7 cellular contexts compared by ENCODE assay signal in genomic region chr19:57823608-57824007, GRCh38. TPM values are rescaled to one million over a fixed set of nuclear protein-coding genes. Genes with fewer than 3 reads are reported as not detected.
DNase-seq lines count a peak whose midpoint lies in the region; ATAC-seq and TF ChIP-seq lines count a peak whose summit lies in the region.
"Not testable (repeated sequence)": the region's sequence is repeated elsewhere in the genome, so short reads cannot be mapped to it uniquely, and the experiment has no call there.

No MANE protein-coding gene starts in this region.

- H3K9me2 ChIP-seq in Karpas-422 (replicated peaks; ENCODE audit: insufficient read depth, low read length), result not testable (repeated sequence)

- POLR2A ChIA-PET in WTC11 (lab: Charles Lee); naive thymus-derived CD8-positive, alpha-beta T cell (lab: Charles Lee): not testable (repeated sequence)

- 85 to 100% methylated on average over 2 to 4 of the region's 4 CpGs for WGBS in endodermal cell (ENCODE audit: insufficient coverage in 1 of 2, insufficient read length in 1 of 2), 2 experiments

- CTCF ChIA-PET in Calu3 (lab: Charles Lee); WTC11 (lab: Charles Lee): not testable (repeated sequence)

- H3K27ac ChIP-seq in Karpas-422 (ENCODE audit: low read length), result peak overlapping the region; percentile 45; the same call in 1 of the 2 replicates
- not testable (repeated sequence) for H3K27ac ChIP-seq in endodermal cell (ENCODE audit: low read depth, low read length)

- not testable (repeated sequence) for H3K9me3 ChIP-seq in Karpas-422 (ENCODE audit: low read length); endodermal cell (ENCODE audit: control insufficient read depth, low read length)

- intact Hi-C loops in Calu3 (cut with micrococcal nuclease; ENCODE audit: unreplicated experiment), result not testable (repeated sequence)

- BruUV-seq in Calu3 (replicated peaks; lab: Mats Ljungman, UMichigan), result not testable (repeated sequence)

- H3K79me2 ChIP-seq in Karpas-422 (ENCODE audit: low read length), result peaks cover 96% of the 10 kb centered on the region

- H3K4me3 Mint-ChIP-seq in Calu3 (ENCODE audit: low read depth, unreplicated experiment), result peak overlapping the region; percentile 39
- not testable (repeated sequence) for H3K4me3 Mint-ChIP-seq in WTC11
- peak overlapping the region; percentile 30 for H3K4me3 Mint-ChIP-seq in activated naive CD4-positive, alpha-beta T cell treated with anti-CD3 and anti-CD28 coated beads, Interleukin-2, amount 50 U/mL, for 24 hours
- peak overlapping the region; percentile 39 for H3K4me3 Mint-ChIP-seq in endodermal cell
- peak overlapping the region in 1 of 10 donors; percentile 41 for H3K4me3 Mint-ChIP-seq in naive thymus-derived CD8-positive, alpha-beta T cell
- H3K4me3 Mint-ChIP-seq in stimulated activated naive B cell treated with anti-CD40 and anti-IgM and Interleukin-4, amounts not matched to agents 10 μg/mL and 1 μg/mL and 100 μg/mL, for 72 hours, result peak overlapping the region in 1 of 2 donors; percentile 14

- not testable (repeated sequence) for H4K20me1 ChIP-seq in Karpas-422 (ENCODE audit: insufficient read depth, low read depth, low read length)

- not testable (repeated sequence) for TF ChIP-seq CTCF in Calu3 (IDR thresholded peaks at IDR 0.05; ENCODE audit: unreplicated experiment); WTC11 (IDR thresholded peaks at IDR 0.05); endodermal cell (conservative IDR thresholded peaks at IDR 0.05)

- H3K36me3 Mint-ChIP-seq in Calu3 (ENCODE audit: insufficient read depth, unreplicated experiment), result peaks cover 63% of the 10 kb centered on the region
- H3K36me3 Mint-ChIP-seq in WTC11, result peaks cover 20% of the 10 kb centered on the region
- peaks cover 27% of the 10 kb centered on the region for H3K36me3 Mint-ChIP-seq in activated naive CD4-positive, alpha-beta T cell treated with anti-CD3 and anti-CD28 coated beads, Interleukin-2, amount 50 U/mL, for 24 hours
- peaks cover 46% of the 10 kb centered on the region for H3K36me3 Mint-ChIP-seq in endodermal cell (ENCODE audit: low read depth)
- H3K36me3 Mint-ChIP-seq in naive thymus-derived CD8-positive, alpha-beta T cell, result peaks cover 0 to 35% (median 12%) of the 10 kb centered on the region in 3 donors
- peaks cover 37 to 46% of the 10 kb centered on the region in 2 donors for H3K36me3 Mint-ChIP-seq in stimulated activated naive B cell treated with anti-CD40 and anti-IgM and Interleukin-4, amounts not matched to agents 10 μg/mL and 1 μg/mL and 100 μg/mL, for 72 hours

- H3K4me1 Mint-ChIP-seq in Calu3 (ENCODE audit: low read depth, unreplicated experiment), result peaks cover 50% of the 10 kb centered on the region
- peaks cover 40% of the 10 kb centered on the region for H3K4me1 Mint-ChIP-seq in WTC11
- peaks cover 66% of the 10 kb centered on the region for H3K4me1 Mint-ChIP-seq in activated naive CD4-positive, alpha-beta T cell treated with anti-CD3 and anti-CD28 coated beads, Interleukin-2, amount 50 U/mL, for 24 hours
- H3K4me1 Mint-ChIP-seq in endodermal cell, result peaks cover 43% of the 10 kb centered on the region
- H3K4me1 Mint-ChIP-seq in naive thymus-derived CD8-positive, alpha-beta T cell, result peaks cover 39 to 67% (median 58%) of the 10 kb centered on the region in 4 donors
- H3K4me1 Mint-ChIP-seq in stimulated activated naive B cell treated with anti-CD40 and anti-IgM and Interleukin-4, amounts not matched to agents 10 μg/mL and 1 μg/mL and 100 μg/mL, for 72 hours, result peaks cover 33 to 56% of the 10 kb centered on the region in 2 donors

- H3K36me3 ChIP-seq in Karpas-422 (ENCODE audit: insufficient read depth, low read length) (peaks cover 65% of the 10 kb centered on the region), endodermal cell (ENCODE audit: control insufficient read depth, insufficient read depth, low read length) (peaks cover 44% of the 10 kb centered on the region)

- H3K4me3 ChIP-seq in Karpas-422 (ENCODE audit: low read length), result not testable (repeated sequence)
- peak overlapping the region; percentile 69 for H3K4me3 ChIP-seq in endodermal cell (ENCODE audit: low read length)

- not testable (repeated sequence) for H2AFZ ChIP-seq in Karpas-422 (ENCODE audit: low read length)

- H3K9ac ChIP-seq in Karpas-422 (ENCODE audit: low read length); endodermal cell (ENCODE audit: extremely low read depth, low read length, poor library complexity, severe bottlenecking): not testable (repeated sequence)

- not testable (repeated sequence) for H3K27me3 Mint-ChIP-seq in Calu3 (ENCODE audit: unreplicated experiment); WTC11 (ENCODE audit: low read depth); activated naive CD4-positive, alpha-beta T cell treated with anti-CD3 and anti-CD28 coated beads, Interleukin-2, amount 50 U/mL, for 24 hours; endodermal cell (ENCODE audit: insufficient read depth); naive thymus-derived CD8-positive, alpha-beta T cell; stimulated activated naive B cell treated with anti-CD40 and anti-IgM and Interleukin-4, amounts not matched to agents 10 μg/mL and 1 μg/mL and 100 μg/mL, for 72 hours

- H3K27me3 ChIP-seq in Karpas-422 (ENCODE audit: low read length); endodermal cell (ENCODE audit: control insufficient read depth, insufficient read depth, low read length, poor library complexity, severe bottlenecking): not testable (repeated sequence)

- peaks cover 42% of the 10 kb centered on the region for H3K4me1 ChIP-seq in Karpas-422 (ENCODE audit: low read length)
- not testable (repeated sequence) for H3K4me1 ChIP-seq in endodermal cell (ENCODE audit: control insufficient read depth, insufficient read depth, low read length)

- not testable (repeated sequence) for H3K4me2 ChIP-seq in Karpas-422 (ENCODE audit: low read depth, low read length, poor library complexity, severe bottlenecking)

- DNase-seq in Calu3; Karpas-422; WTC11 (ENCODE audit: low spot score); endodermal cell; naive thymus-derived CD8-positive, alpha-beta T cell; stimulated activated naive B cell treated with anti-CD40 and anti-IgM and Interleukin-4, amounts not matched to agents 10 μg/mL and 1 μg/mL and 100 μg/mL, for 72 hours: not testable (repeated sequence)

- not testable (repeated sequence) for H3K9me3 Mint-ChIP-seq in Calu3 (ENCODE audit: low read depth, unreplicated experiment); WTC11; activated naive CD4-positive, alpha-beta T cell treated with anti-CD3 and anti-CD28 coated beads, Interleukin-2, amount 50 U/mL, for 24 hours; endodermal cell; naive thymus-derived CD8-positive, alpha-beta T cell; stimulated activated naive B cell treated with anti-CD40 and anti-IgM and Interleukin-4, amounts not matched to agents 10 μg/mL and 1 μg/mL and 100 μg/mL, for 72 hours

- not testable (repeated sequence) for ATAC-seq in WTC11; naive thymus-derived CD8-positive, alpha-beta T cell; stimulated activated naive B cell treated with anti-CD40 and anti-IgM and Interleukin-4, amounts not matched to agents 10 μg/mL and 1 μg/mL and 100 μg/mL, for 72 hours (replicated peaks)

- not testable (repeated sequence) for H3K27ac Mint-ChIP-seq in Calu3 (ENCODE audit: unreplicated experiment)
- H3K27ac Mint-ChIP-seq in WTC11, result peak overlapping the region; percentile 72
- H3K27ac Mint-ChIP-seq in activated naive CD4-positive, alpha-beta T cell treated with anti-CD3 and anti-CD28 coated beads, Interleukin-2, amount 50 U/mL, for 24 hours, result peak overlapping the region; percentile 55
- H3K27ac Mint-ChIP-seq in endodermal cell, result peak overlapping the region; percentile 84
- peak overlapping the region in 9 of 10 donors; percentile 10 to 75 (median 27) for H3K27ac Mint-ChIP-seq in naive thymus-derived CD8-positive, alpha-beta T cell
- H3K27ac Mint-ChIP-seq in stimulated activated naive B cell treated with anti-CD40 and anti-IgM and Interleukin-4, amounts not matched to agents 10 μg/mL and 1 μg/mL and 100 μg/mL, for 72 hours, result peak overlapping the region; percentile 87

RNA-seq across cellular contexts. Expression of gene ZNF587B, which starts 6.5 kb away (rescaled TPM):
- total RNA-seq in Calu3 (2022), result 31.1 and 31.6 TPM in 2 replicates
- total RNA-seq in Karpas-422 (2014; rRNA removed; shearing (Covaris generic); ENCODE audit: low replicate concordance), result 16.3 and 20.1 TPM in 2 replicates
- total RNA-seq in WTC11 (2021), result 39.9 to 43.2 TPM (median 41.7 TPM) in 3 replicates
- total RNA-seq in endodermal cell, result 10 to 100 TPM; 37.0 to 39.9 TPM
- 9.2 TPM for polyA plus RNA-seq in endodermal cell (2013, experiment 1 of 2)
- polyA plus RNA-seq in endodermal cell (2013, experiment 2 of 2), result 8.9 TPM
- 10 to 100 TPM; 29.1 to 29.9 TPM for total RNA-seq in naive thymus-derived CD8-positive, alpha-beta T cell
- 1 to 10 TPM in 1 of 3 donors, under 1 TPM in 2; 0.27 to 1.3 (median 0.76) TPM for polyA plus RNA-seq in naive thymus-derived CD8-positive, alpha-beta T cell

RNA-seq across cellular contexts. Expression of gene ZNF552, which starts 8.9 kb away (rescaled TPM):
- total RNA-seq in Calu3 (2022) (24.0 and 24.8 TPM in 2 replicates), WTC11 (2021) (9.0 to 13.1 TPM (median 9.3 TPM) in 3 replicates), endodermal cell (10 to 100 TPM; 17.4 to 18.8 TPM)
- total RNA-seq in Karpas-422 (2014; rRNA removed; shearing (Covaris generic); ENCODE audit: low replicate concordance), result 17.7 and 20.3 TPM in 2 replicates
- polyA plus RNA-seq in endodermal cell (2013, experiment 1 of 2), result 4.9 TPM
- 6.5 TPM for polyA plus RNA-seq in endodermal cell (2013, experiment 2 of 2)
- 10 to 100 TPM; 17.3 to 21.8 TPM for total RNA-seq in naive thymus-derived CD8-positive, alpha-beta T cell
- 10 to 100 TPM in 1 of 3 donors, 1 to 10 TPM in 2; 6.4 to 12.4 (median 7.4) TPM for polyA plus RNA-seq in naive thymus-derived CD8-positive, alpha-beta T cell

RNA-seq across cellular contexts. Expression of gene ZNF587, which starts 26.1 kb away (rescaled TPM):
- total RNA-seq in Calu3 (2022) (111 and 113 TPM in 2 replicates), WTC11 (2021) (46.6 to 57.0 TPM (median 47.0 TPM) in 3 replicates), endodermal cell (10 to 100 TPM; 64.1 to 98.1 TPM)
- 22.2 and 36.4 TPM in 2 replicates for total RNA-seq in Karpas-422 (2014; rRNA removed; shearing (Covaris generic); ENCODE audit: low replicate concordance)
- polyA plus RNA-seq in endodermal cell (2013, experiment 1 of 2), result 24.8 TPM
- polyA plus RNA-seq in endodermal cell (2013, experiment 2 of 2), result 24.7 TPM
- 10 to 100 TPM; 61.9 to 69.2 TPM for total RNA-seq in naive thymus-derived CD8-positive, alpha-beta T cell
- polyA plus RNA-seq in naive thymus-derived CD8-positive, alpha-beta T cell, result 1 to 10 TPM; 1.3 to 7.4 (median 4.7) TPM

RNA-seq across cellular contexts. Expression of gene ZNF586, which starts 54.1 kb away (rescaled TPM):
- total RNA-seq in Calu3 (2022), result 18.9 and 22.9 TPM in 2 replicates
- 33.7 and 35.9 TPM in 2 replicates for total RNA-seq in Karpas-422 (2014; rRNA removed; shearing (Covaris generic); ENCODE audit: low replicate concordance)
- 13.6 to 16.4 TPM (median 15.4 TPM) in 3 replicates for total RNA-seq in WTC11 (2021)
- 10 to 100 TPM; 15.1 to 17.0 TPM for total RNA-seq in endodermal cell
- polyA plus RNA-seq in endodermal cell (2013, experiment 1 of 2), result 8.7 TPM
- 7.6 TPM for polyA plus RNA-seq in endodermal cell (2013, experiment 2 of 2)
- total RNA-seq in naive thymus-derived CD8-positive, alpha-beta T cell, result 10 to 100 TPM; 46.6 to 46.9 TPM
- polyA plus RNA-seq in naive thymus-derived CD8-positive, alpha-beta T cell, result 10 to 100 TPM; 17.7 to 21.5 (median 20.3) TPM
